In the genomic region with DNA sequence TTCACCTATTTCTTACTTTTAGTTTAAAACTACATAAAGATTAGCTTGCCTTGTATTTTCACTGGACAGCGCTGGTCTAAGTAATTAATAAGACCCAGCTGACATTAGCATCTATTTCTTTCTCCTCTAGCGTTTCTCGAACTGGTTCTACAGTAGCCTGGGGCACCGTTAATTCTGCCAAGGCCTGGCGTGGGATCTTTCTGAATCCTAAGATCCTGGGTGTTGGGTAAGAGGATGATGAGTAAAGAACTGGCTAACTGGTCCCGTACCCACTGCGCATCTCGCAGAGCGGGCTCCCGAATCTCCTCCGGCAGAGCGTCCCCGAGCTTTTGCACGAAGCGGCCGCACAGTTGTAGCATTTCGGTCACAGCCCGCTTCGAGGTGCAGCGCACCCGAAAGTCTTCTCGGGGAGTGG, we compare ENCODE assay signal across 8 cellular contexts. TPM values are rescaled to one million over a fixed set of nuclear protein-coding genes. Genes with fewer than 3 reads are reported as not detected.
DNase-seq lines count a peak whose midpoint lies in the region; ATAC-seq and TF ChIP-seq lines count a peak whose summit lies in the region.

No MANE protein-coding gene starts in this region.

- peak; percentile 32 for ATAC-seq in activated B cell treated with CpG ODN at 0.5 μM for 24 hours (ENCODE audit: low read depth)

- intact Hi-C loops in activated B cell treated with CpG ODN at 0.5 μM for 24 hours (cut with micrococcal nuclease): loop anchor here (1.0 to 10.0 kb wide), 8 partner anchors 90 to 1529 kb away; a partner anchor contains a TSS

- H3K9me3 ChIP-seq in MG63 (no peaks in the 10 kb centered on the region), cardiac muscle cell (ENCODE audit: low read depth) (no peaks in the 10 kb centered on the region)

- no peaks in the 10 kb centered on the region for H3K27me3 Mint-ChIP-seq in activated B cell treated with CpG ODN at 0.5 μM for 24 hours

- peaks cover 57% of the 10 kb centered on the region for H3K4me1 Mint-ChIP-seq in activated B cell treated with CpG ODN at 0.5 μM for 24 hours

- H3K4me3 ChIP-seq in MG63 (peak overlapping the region; percentile 99), cardiac muscle cell (peak overlapping the region; percentile 79), retinal pigment epithelial cell (ENCODE audit: low read length) (peak overlapping the region; percentile 97)

- H3K36me3 Mint-ChIP-seq in activated B cell treated with CpG ODN at 0.5 μM for 24 hours (ENCODE audit: low read depth): peaks cover 38% of the 10 kb centered on the region

- DNase-seq in activated CD8-positive, alpha-beta memory T cell treated with anti-CD3 and anti-CD28 coated beads, Interleukin-2, amount 50 U/mL, for 24 hours (ENCODE audit: extremely low read depth): peak; percentile 7
- no peak for DNase-seq in activated CD8-positive, alpha-beta memory T cell treated with anti-CD3 and anti-CD28 coated beads, Interleukin-2, amount 50 U/mL, for 48 hours
- DNase-seq in HCEC 1CT (peak; percentile 80), MG63 (peak; percentile 82), activated B cell treated with CpG ODN at 0.5 μM for 24 hours (no peak), cardiac muscle cell (ENCODE audit: low read depth in 1 of 2, low spot score in 1 of 2) (peak in 1 of 2 donors; percentile 78), retinal pigment epithelial cell (ENCODE audit: low read depth) (peak; percentile 4), NCI-H524 treated with DMSO at 0.1 percent for 48 hours (lab: John Stamatoyannopoulos, UW) (no peak)

- H3K4me3 Mint-ChIP-seq in activated B cell treated with CpG ODN at 0.5 μM for 24 hours: peak overlapping the region; percentile 99

- H3K27ac ChIP-seq in cardiac muscle cell: no peak overlapping the region

- H3K36me3 ChIP-seq in MG63 (peaks cover 2% of the 10 kb centered on the region; the same call in 1 of the 2 replicates), cardiac muscle cell (peaks cover 8% of the 10 kb centered on the region)

- peaks cover 6% of the 10 kb centered on the region for H3K4me1 ChIP-seq in cardiac muscle cell (ENCODE audit: low read depth)

- no peak for TF ChIP-seq CTCF in activated B cell treated with CpG ODN at 0.5 μM for 24 hours (IDR thresholded peaks at IDR 0.05)
- TF ChIP-seq CTCF in cardiac muscle cell (IDR thresholded peaks at IDR 0.05; ENCODE audit: low read depth, low read length): no peak
- no peak for TF ChIP-seq CTCF in retinal pigment epithelial cell (conservative IDR thresholded peaks at IDR 0.05; ENCODE audit: low read depth, low read length)

- CTCF ChIA-PET in activated B cell treated with CpG ODN at 0.5 μM for 24 hours (lab: Charles Lee): interaction anchor here (0.7 to 1.1 kb wide), 3 partner anchors 120 to 756 kb away, joined by 3 to 4 read pairs (median 3); a partner anchor contains a TSS

- H3K9me3 Mint-ChIP-seq in activated B cell treated with CpG ODN at 0.5 μM for 24 hours: peaks cover 5% of the 10 kb centered on the region

- H3K27me3 ChIP-seq in MG63: no peaks in the 10 kb centered on the region
- H3K27me3 ChIP-seq in cardiac muscle cell: no peaks in the 10 kb centered on the region

- H3K27ac Mint-ChIP-seq in activated B cell treated with CpG ODN at 0.5 μM for 24 hours: peak overlapping the region; percentile 98

- POLR2A ChIA-PET in activated B cell treated with CpG ODN at 0.5 μM for 24 hours (lab: Charles Lee): interaction anchor here (0.6 to 3.9 kb wide), 27 partner anchors 10 to 1462 kb away, joined by 3 to 45 read pairs (median 4); a partner anchor contains a TSS

RNA-seq across cellular contexts. Expression of a gene that starts 0.3 kb away (rescaled TPM):
- 69.0 and 100 TPM in 2 replicates for total RNA-seq in MG63 (2014; rRNA removed; shearing (Covaris generic); ENCODE audit: low replicate concordance)
- 34.4 and 44.5 TPM in 2 replicates for total RNA-seq in activated B cell treated with CpG ODN at 0.5 μM for 24 hours
- 41.4 and 81.0 TPM in 2 replicates for total RNA-seq in cardiac muscle cell
- 34.9 and 44.8 TPM in 2 replicates for polyA plus RNA-seq in cardiac muscle cell

RNA-seq across cellular contexts. Expression of a gene that starts 0.4 kb away (rescaled TPM):
- total RNA-seq in MG63 (2014; rRNA removed; shearing (Covaris generic); ENCODE audit: low replicate concordance): 15.6 and 19.5 TPM in 2 replicates
- 30.3 and 31.4 TPM in 2 replicates for total RNA-seq in activated B cell treated with CpG ODN at 0.5 μM for 24 hours
- total RNA-seq in cardiac muscle cell: 20.8 and 26.4 TPM in 2 replicates
- 18.5 and 27.9 TPM in 2 replicates for polyA plus RNA-seq in cardiac muscle cell

RNA-seq across cellular contexts. Expression of a gene that starts 56.2 kb away (rescaled TPM):
- total RNA-seq in MG63 (2014; rRNA removed; shearing (Covaris generic); ENCODE audit: low replicate concordance): not detected in 2 replicates
- total RNA-seq in activated B cell treated with CpG ODN at 0.5 μM for 24 hours: 0.64 TPM in 1 of 2 replicates, not detected in the other
- total RNA-seq in cardiac muscle cell: 2.9 TPM in 1 of 2 replicates, not detected in the other
- polyA plus RNA-seq in cardiac muscle cell: 0.52 TPM in 1 of 2 replicates, not detected in the other

Comparison
In these comparisons a context has a peak if more than half of its experiments do, and no peak if none do; other contexts are left out.
1. DNase-seq: peak in activated CD8-positive, alpha-beta memory T cell treated with anti-CD3 and anti-CD28 coated beads, Interleukin-2, amount 50 U/mL, for 24 hours (single experiment), HCEC 1CT (single experiment), MG63 (single experiment) and retinal pigment epithelial cell (single experiment); none in activated CD8-positive, alpha-beta memory T cell treated with anti-CD3 and anti-CD28 coated beads, Interleukin-2, amount 50 U/mL, for 48 hours (single experiment), activated B cell treated with CpG ODN at 0.5 μM for 24 hours (single experiment) and NCI-H524 treated with DMSO at 0.1 percent for 48 hours (single experiment).
2. Peak in every context shown above with its lines, with median percentiles within 50 percentile points of each other: H3K4me3 ChIP-seq.